ENCODE assay signal across 1 cellular context in genomic region chr4:155603360-155603891, GRCh38.
TF ChIP-seq lines count a peak whose summit lies in the region.

No MANE protein-coding gene starts in this region.

TF ChIP-seq in HepG2, 621 proteins besides CTCF, POLR2A, EP300 and RAD21 (continued from another document):
- TF ChIP-seq ZBTB40 (IDR thresholded peaks at IDR 0.05) (no peak), ZBTB40 (CRISPR knock-in tag; IDR thresholded peaks at IDR 0.05) (no peak), KDM4B (CRISPR knock-in tag; IDR thresholded peaks at IDR 0.05) (no peak), DMAP1 (CRISPR knock-in tag; IDR thresholded peaks at IDR 0.05) (no peak), GPN1 (CRISPR knock-in tag; IDR thresholded peaks at IDR 0.05; ENCODE audit: borderline replicate concordance) (no peak), MEIS2 (CRISPR knock-in tag; IDR thresholded peaks at IDR 0.05) (no peak), ZNF839 (CRISPR knock-in tag; IDR thresholded peaks at IDR 0.05; ENCODE audit: borderline replicate concordance) (no peak), ZNF234 (CRISPR knock-in tag; conservative IDR thresholded peaks at IDR 0.05) (no peak), MEIS1 (CRISPR knock-in tag; IDR thresholded peaks at IDR 0.05; ENCODE audit: borderline replicate concordance) (no peak)
